In the genomic region with DNA sequence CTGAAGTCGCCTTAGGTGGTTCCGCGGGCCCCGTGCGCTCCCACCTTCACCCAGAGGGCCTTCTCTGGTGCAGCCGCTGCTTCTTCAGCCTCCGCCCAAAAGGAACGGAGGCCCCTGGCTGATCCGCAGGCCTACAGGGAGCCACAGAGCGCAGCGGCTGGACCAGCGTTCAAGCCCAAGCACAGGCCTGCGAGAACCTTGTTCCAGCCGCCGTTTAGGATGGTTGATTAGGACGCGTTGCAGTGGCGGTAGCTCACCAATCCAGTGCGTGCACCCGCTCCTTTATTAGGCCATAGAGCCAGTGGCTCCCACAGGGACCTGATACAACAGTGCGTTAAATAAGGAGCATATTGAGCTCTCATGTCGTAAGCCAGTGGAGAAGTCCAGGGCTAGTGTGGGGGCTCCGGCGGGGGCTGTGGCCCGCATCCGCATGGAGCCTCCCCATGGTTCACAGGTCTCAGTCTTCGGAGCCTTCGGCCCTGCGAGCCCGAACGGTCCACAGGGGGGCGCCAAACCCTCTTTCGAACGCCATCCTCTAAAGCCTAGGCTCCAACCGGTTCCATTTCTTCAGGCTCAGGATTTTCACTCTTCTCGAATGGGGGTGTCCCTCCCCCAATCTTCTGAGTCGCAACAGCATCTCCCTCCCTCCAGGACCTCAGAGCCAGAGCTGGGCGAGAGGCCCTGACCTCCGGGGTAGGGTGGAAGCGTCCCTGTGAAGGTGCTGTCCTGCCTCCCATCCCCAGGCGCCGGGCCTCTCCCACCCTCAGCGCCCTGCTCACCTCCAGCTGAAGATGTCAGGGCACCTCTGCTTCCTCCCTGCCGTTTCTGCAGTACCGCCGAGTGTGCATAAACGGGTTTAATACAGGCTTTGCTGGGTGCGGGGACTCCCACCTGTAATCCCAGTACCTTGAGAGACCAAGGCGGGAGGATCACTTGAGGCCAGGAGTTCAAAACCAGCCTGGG, we compare ENCODE assay signal across 8 cellular contexts.
DNase-seq lines count a peak whose midpoint lies in the region; ATAC-seq and TF ChIP-seq lines count a peak whose summit lies in the region.
"Not testable (repeated sequence)": the region's sequence is repeated elsewhere in the genome, so short reads cannot be mapped to it uniquely, and the experiment has no call there.

No MANE protein-coding gene starts in this region.

- not testable (repeated sequence) for ATAC-seq in gastrocnemius medialis

- H3K4me3 ChIP-seq in MG63, gastrocnemius medialis, transverse colon: not testable (repeated sequence)

- not testable (repeated sequence) for H3K27ac ChIP-seq in gastrocnemius medialis, transverse colon

- TF ChIP-seq EP300 in transverse colon (IDR thresholded peaks at IDR 0.05; ENCODE audit: low read depth) = not testable (repeated sequence)

- DNase-seq in GM03348 (ENCODE audit: low spot score) (peak; percentile 39), MG63 (peak; percentile 52), SHP77 (lab: John Stamatoyannopoulos, UW) (peak; percentile 2 to 3), activated T-cell treated with anti-CD3 and anti-CD28 coated beads for 1 hour (ENCODE audit: low read depth) (peak; percentile 75), dermis blood vessel endothelial cell (peak; percentile 75), islet precursor cell (peak; percentile 83), gastrocnemius medialis (peak in 1 of 2 donors; percentile 32), transverse colon (peak; percentile 85)

- not testable (repeated sequence) for H3K36me3 ChIP-seq in MG63, gastrocnemius medialis, transverse colon

- TF ChIP-seq POLR2A in gastrocnemius medialis (IDR thresholded peaks at IDR 0.05); transverse colon (IDR thresholded peaks at IDR 0.05): not testable (repeated sequence)

- intact Hi-C loops in gastrocnemius medialis (cut with DNase I; ENCODE audit: low total_unique reads); transverse colon (cut with DNase I; ENCODE audit: low total_unique reads): not testable (repeated sequence)

- peak; percentile 19 to 61 (median 54) for TF ChIP-seq CTCF in gastrocnemius medialis (IDR thresholded peaks at IDR 0.05 in 4 of 5, conservative IDR thresholded peaks at IDR 0.05 in 1 of 5)
- TF ChIP-seq CTCF in transverse colon (IDR thresholded peaks at IDR 0.05) = peak; percentile 56 to 73 (median 65)

- H3K27me3 ChIP-seq in MG63, gastrocnemius medialis, transverse colon: not testable (repeated sequence)

- not testable (repeated sequence) for H3K4me1 ChIP-seq in gastrocnemius medialis, transverse colon

- in situ Hi-C loops in gastrocnemius medialis (cut with MboI; ENCODE audit: low sequenced_read_pairs in 4 of 4); transverse colon (cut with MboI; ENCODE audit: low pct_ligation_motif_present in 1 of 4, low pct_unique_long_range_greater_than_20kb in 1 of 4, low sequenced_read_pairs in 3 of 4): not testable (repeated sequence)

- not testable (repeated sequence) for H3K9me3 ChIP-seq in MG63, gastrocnemius medialis, transverse colon

- 57% methylated on average over 46 of the region's 49 CpGs; no CpG with 5 or more reads in 1 of the 2 donors for WGBS in transverse colon (ENCODE audit: low coverage in 1 of 2), 2 donors
